Comparison of ENCODE assay signal across 21 cellular contexts in the genomic region with DNA sequence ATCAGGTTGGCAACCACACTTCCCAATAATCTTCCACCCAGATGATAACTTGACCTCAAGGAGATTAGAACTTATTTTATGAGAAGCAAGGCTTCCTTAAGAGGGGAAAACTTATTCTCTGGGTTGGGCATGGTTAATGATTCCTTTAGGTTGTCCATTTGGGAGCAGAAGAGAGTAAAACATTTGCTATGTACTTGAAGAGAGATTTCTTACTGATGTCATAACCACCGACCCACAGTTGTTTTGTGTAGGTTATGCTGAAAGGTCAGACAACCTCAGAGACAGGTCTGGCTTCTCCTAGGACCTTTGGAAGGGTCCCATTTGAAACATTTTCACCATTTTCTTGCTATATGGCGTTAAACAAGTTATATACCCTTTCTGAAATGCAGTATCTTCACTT. TPM values are rescaled to one million over a fixed set of nuclear protein-coding genes. Genes with fewer than 3 reads are reported as not detected.
A peak's percentile ranks its signal among the peaks of the same experiment; 100 is the strongest.
DNase-seq lines count a peak whose midpoint lies in the region; ATAC-seq and TF ChIP-seq lines count a peak whose summit lies in the region.
"Had no signal": no experiment of that assay in that cellular context is flagged by ENCODE, and none has a peak within 500 bp of the region (broad histone marks: within the 10 kb centered on the region; RNA-seq: fewer than 3 reads in every experiment).

No MANE protein-coding gene starts in this region.

- H3K4me3 ChIP-seq in gastroesophageal sphincter: no peak overlapping the region
- H3K4me3 ChIP-seq in muscle layer of duodenum (ENCODE audit: low read depth in 1 of 2, low read length in 2 of 2): no peak overlapping the region
- H3K4me3 ChIP-seq: Peyer's patch had no signal

- no peak for TF ChIP-seq POLR2A in gastroesophageal sphincter (IDR thresholded peaks at IDR 0.05)

- H3K4me1 Mint-ChIP-seq in activated naive CD8-positive, alpha-beta T cell treated with anti-CD3 and anti-CD28 coated beads, Interleukin-2, amount 50 U/mL, for 24 hours: no peaks in the 10 kb centered on the region
- H3K4me1 Mint-ChIP-seq in activated naive CD8-positive, alpha-beta T cell treated with anti-CD3 and anti-CD28 coated beads for 36 hours: no peaks in the 10 kb centered on the region
- peaks cover 1% of the 10 kb centered on the region for H3K4me1 Mint-ChIP-seq in glutamatergic neuron (ENCODE audit: low read depth, unreplicated experiment)

- no peaks in the 10 kb centered on the region for H3K27me3 Mint-ChIP-seq in activated naive CD8-positive, alpha-beta T cell treated with anti-CD3 and anti-CD28 coated beads, Interleukin-2, amount 50 U/mL, for 24 hours
- H3K27me3 Mint-ChIP-seq in activated naive CD8-positive, alpha-beta T cell treated with anti-CD3 and anti-CD28 coated beads for 36 hours: peaks cover 4% of the 10 kb centered on the region
- no peaks in the 10 kb centered on the region for H3K27me3 Mint-ChIP-seq in glutamatergic neuron (ENCODE audit: unreplicated experiment)
- H3K27me3 Mint-ChIP-seq: B cell had no signal

- H3K9me3 Mint-ChIP-seq in activated naive CD8-positive, alpha-beta T cell treated with anti-CD3 and anti-CD28 coated beads, Interleukin-2, amount 50 U/mL, for 24 hours: no peaks in the 10 kb centered on the region
- no peaks in the 10 kb centered on the region for H3K9me3 Mint-ChIP-seq in activated naive CD8-positive, alpha-beta T cell treated with anti-CD3 and anti-CD28 coated beads for 36 hours
- H3K9me3 Mint-ChIP-seq in glutamatergic neuron (ENCODE audit: unreplicated experiment): no peaks in the 10 kb centered on the region
- H3K9me3 Mint-ChIP-seq: HFFc6 had no signal

- no peak overlapping the region for H3K27ac Mint-ChIP-seq in activated naive CD8-positive, alpha-beta T cell treated with anti-CD3 and anti-CD28 coated beads, Interleukin-2, amount 50 U/mL, for 24 hours
- H3K27ac Mint-ChIP-seq in activated naive CD8-positive, alpha-beta T cell treated with anti-CD3 and anti-CD28 coated beads for 36 hours: no peak overlapping the region
- no peak overlapping the region for H3K27ac Mint-ChIP-seq in glutamatergic neuron (ENCODE audit: unreplicated experiment)
- H3K27ac Mint-ChIP-seq: B cell, HFFc6 had no signal

- H3K36me3 Mint-ChIP-seq in activated naive CD8-positive, alpha-beta T cell treated with anti-CD3 and anti-CD28 coated beads, Interleukin-2, amount 50 U/mL, for 24 hours (ENCODE audit: low read depth): no peaks in the 10 kb centered on the region
- no peaks in the 10 kb centered on the region for H3K36me3 Mint-ChIP-seq in activated naive CD8-positive, alpha-beta T cell treated with anti-CD3 and anti-CD28 coated beads for 36 hours
- H3K36me3 Mint-ChIP-seq in glutamatergic neuron (ENCODE audit: unreplicated experiment): no peaks in the 10 kb centered on the region

- H3K9me3 ChIP-seq in gastroesophageal sphincter: no peaks in the 10 kb centered on the region
- H3K9me3 ChIP-seq in muscle layer of duodenum (ENCODE audit: control insufficient read depth in 1 of 2, low read length in 2 of 2): no peaks in the 10 kb centered on the region
- H3K9me3 ChIP-seq: Peyer's patch had no signal

- DNase-seq in activated naive CD8-positive, alpha-beta T cell treated with anti-CD3 and anti-CD28 coated beads, Interleukin-2, amount 50 U/mL, for 24 hours: no peak
- no peak for DNase-seq in activated naive CD8-positive, alpha-beta T cell treated with anti-CD3 and anti-CD28 coated beads for 36 hours
- no peak for DNase-seq in left lobe of liver (ENCODE audit: low spot score)
- DNase-seq in glutamatergic neuron: no peak
- no peak for DNase-seq in activated CD4-positive, alpha-beta T cell treated with anti-CD3 and anti-CD28 coated beads, Interleukin-2, amount 50 U/mL, for 48 hours
- DNase-seq: DMS 273 treated with DMSO at 0.1 percent for 48 hours; DND-41; H7; HFFc6; NCI-H1048; NCI-H1436 treated with DMSO at 0.1 percent for 48 hours; NCI-H2029 treated with DMSO at 0.1 percent for 48 hours; NCI-H748 treated with DMSO at 0.1 percent for 48 hours; NK-92 treated with Interleukin-12 subunit alpha and Interleukin-12 subunit beta, amount 100 ng/mL, for 24 hours; Peyer's patch had no signal

- H3K27ac ChIP-seq in gastroesophageal sphincter (peak overlapping the region in 3 of 4 donors; percentile 1 to 24 (median 11)), muscle layer of duodenum (ENCODE audit: low read length) (peak overlapping the region; percentile 10), temporal lobe (ENCODE audit: low read depth, low read length) (peak overlapping the region; percentile 97)
- H3K27ac ChIP-seq: 22Rv1, KMS-11 had no signal

- ATAC-seq in activated naive CD8-positive, alpha-beta T cell treated with anti-CD3 and anti-CD28 coated beads, Interleukin-2, amount 50 U/mL, for 24 hours: peak; percentile 61
- ATAC-seq in gastroesophageal sphincter (no peak), left lobe of liver (no peak)

- H3K4me1 ChIP-seq in gastroesophageal sphincter (peaks cover 0 to 28% (median 0%) of the 10 kb centered on the region in 3 donors), muscle layer of duodenum (ENCODE audit: control insufficient read depth in 1 of 2, insufficient read depth in 2 of 2, low read length in 2 of 2) (peaks cover 0 to 24% of the 10 kb centered on the region in 2 donors)
- H3K4me1 ChIP-seq: Peyer's patch had no signal

- no peak for TF ChIP-seq EP300 in gastroesophageal sphincter (IDR thresholded peaks at IDR 0.05)

- H3K36me3 ChIP-seq in gastroesophageal sphincter (peaks cover 0 to 86% of the 10 kb centered on the region in 2 donors), muscle layer of duodenum (ENCODE audit: control insufficient read depth in 1 of 2, insufficient read depth in 2 of 2, low read length in 2 of 2) (peaks cover 25 to 44% of the 10 kb centered on the region in 2 donors)

- 30 to 65% methylated on average over 2 of the region's 2 CpGs for WGBS in gastroesophageal sphincter (ENCODE audit: low coverage in 1 of 2), 2 donors

- TF ChIP-seq CTCF in gastroesophageal sphincter (IDR thresholded peaks at IDR 0.05) (no peak), glutamatergic neuron (IDR thresholded peaks at IDR 0.05; ENCODE audit: partially characterized antibody, unreplicated experiment) (no peak)

- no peak overlapping the region for H3K4me3 Mint-ChIP-seq in activated naive CD8-positive, alpha-beta T cell treated with anti-CD3 and anti-CD28 coated beads, Interleukin-2, amount 50 U/mL, for 24 hours
- H3K4me3 Mint-ChIP-seq in activated naive CD8-positive, alpha-beta T cell treated with anti-CD3 and anti-CD28 coated beads for 36 hours: no peak overlapping the region
- H3K4me3 Mint-ChIP-seq in glutamatergic neuron (ENCODE audit: unreplicated experiment): no peak overlapping the region
- H3K4me3 Mint-ChIP-seq: B cell, HFFc6 had no signal

- no peaks in the 10 kb centered on the region for H3K27me3 ChIP-seq in gastroesophageal sphincter
- no peaks in the 10 kb centered on the region for H3K27me3 ChIP-seq in muscle layer of duodenum (ENCODE audit: low read depth, low read length)
- H3K27me3 ChIP-seq: Peyer's patch had no signal

RNA-seq across cellular contexts. Expression of gene FAM114A1, which starts 56.1 kb away (rescaled TPM):
- total RNA-seq in activated naive CD8-positive, alpha-beta T cell treated with anti-CD3 and anti-CD28 coated beads for 36 hours: under 1 TPM in 1 of 2 experiments, not detected in 1; 0.38 TPM
- total RNA-seq in gastroesophageal sphincter (100 to 1,000 TPM in 2 of 4 donors, 10 to 100 TPM in 2; 90.0 to 155 (median 98.4) TPM), temporal lobe (8.4 TPM), left lobe of liver (52.6 TPM), glutamatergic neuron (ENCODE audit: unreplicated experiment) (1.0 TPM)

Comparison
In these comparisons a context has a peak if more than half of its experiments do, and no peak if none do; other contexts are left out.
1. H3K27ac ChIP-seq: peak in every context shown above with its lines; median percentile 97 in temporal lobe; 11 in gastroesophageal sphincter; 10 in muscle layer of duodenum.